In the genomic region with DNA sequence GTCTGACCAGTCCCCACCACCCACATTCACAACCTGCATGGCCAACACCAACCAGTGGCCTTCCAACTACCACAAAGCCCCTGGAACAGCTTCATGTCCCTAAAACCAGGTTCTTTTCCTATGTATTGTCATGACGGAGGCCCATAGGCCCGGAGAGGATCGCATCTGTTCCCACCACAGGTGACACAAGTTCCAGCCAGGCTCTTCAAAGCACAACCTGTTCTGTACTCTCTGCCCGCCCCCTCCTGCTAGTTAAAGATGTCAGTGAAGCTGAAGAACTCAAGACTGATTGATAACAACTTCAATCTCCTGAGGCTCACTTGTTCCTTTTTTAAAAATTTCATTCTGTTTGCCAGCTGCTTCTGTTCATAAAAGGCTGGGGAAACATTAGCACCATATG, we compare ENCODE assay signal across 20 cellular contexts.
"Had no signal": no experiment of that assay in that cellular context is flagged by ENCODE, and none has a peak within 500 bp of the region (broad histone marks: within the 10 kb centered on the region; RNA-seq: fewer than 3 reads in every experiment).

No MANE protein-coding gene starts in this region.

- H3K27me3 ChIP-seq: adrenal gland, breast epithelium, MG63, Peyer's patch had no signal

- H3K4me1 ChIP-seq: adrenal gland, breast epithelium, Peyer's patch had no signal

- H3K36me3 ChIP-seq: adrenal gland, breast epithelium, MG63, Peyer's patch had no signal

- H3K4me3 Mint-ChIP-seq: activated CD8-positive, alpha-beta T cell treated with anti-CD3 and anti-CD28 coated beads, Interleukin-2, amount 10 ng/mL, durations not matched to agents 7 days and 5 days; activated naive CD8-positive, alpha-beta T cell treated with anti-CD3 and anti-CD28 coated beads, Interleukin-2, amount 10 ng/mL, durations not matched to agents 7 days and 5 days; T-helper 1 cell treated with Interleukin-12 subunit alpha and Interleukin-12 subunit beta and Interleukin-4 antibody, amounts not matched to agents 30 μg/mL and 1 μg/mL, for 36 hours had no signal

- FAIRE-seq: colon had no signal

- H3K27me3 Mint-ChIP-seq: activated naive CD8-positive, alpha-beta T cell treated with anti-CD3 and anti-CD28 coated beads, Interleukin-2, amount 10 ng/mL, durations not matched to agents 7 days and 5 days had no signal

- H3K27ac ChIP-seq: adrenal gland, breast epithelium, KMS-11, Peyer's patch had no signal

- H3K36me3 Mint-ChIP-seq: activated naive CD8-positive, alpha-beta T cell treated with anti-CD3 and anti-CD28 coated beads, Interleukin-2, amount 10 ng/mL, durations not matched to agents 7 days and 5 days had no signal

- H3K27ac Mint-ChIP-seq: activated CD8-positive, alpha-beta T cell treated with anti-CD3 and anti-CD28 coated beads, Interleukin-2, amount 10 ng/mL, durations not matched to agents 7 days and 5 days; activated naive CD8-positive, alpha-beta T cell treated with anti-CD3 and anti-CD28 coated beads, Interleukin-2, amount 10 ng/mL, durations not matched to agents 7 days and 5 days; T-helper 1 cell treated with Interleukin-12 subunit alpha and Interleukin-12 subunit beta and Interleukin-4 antibody, amounts not matched to agents 30 μg/mL and 1 μg/mL, for 36 hours had no signal

- H3K4me3 ChIP-seq: adrenal gland, breast epithelium, MG63, Peyer's patch had no signal

- H3K9me3 ChIP-seq: MG63, Peyer's patch had no signal

- ATAC-seq: activated CD4-positive, CD25-positive, alpha-beta regulatory T cell treated with anti-CD3 and anti-CD28 coated beads, Interleukin-2, amount 50 U/mL, for 24 hours; activated CD8-positive, alpha-beta T cell treated with anti-CD3 and anti-CD28 coated beads, Interleukin-2, amount 10 ng/mL, durations not matched to agents 7 days and 5 days had no signal

- DNase-seq: activated CD4-positive, alpha-beta T cell treated with anti-CD3 and anti-CD28 coated beads for 48 hours; activated CD4-positive, alpha-beta T cell treated with anti-CD3 and anti-CD28 coated beads, Interleukin-2, amount 50 U/mL, for 4 hours; activated CD8-positive, alpha-beta memory T cell treated with anti-CD3 and anti-CD28 coated beads, Interleukin-2, amount 50 U/mL, for 48 hours; activated CD8-positive, alpha-beta T cell treated with anti-CD3 and anti-CD28 coated beads, Interleukin-2, amount 10 ng/mL, durations not matched to agents 7 days and 5 days; activated naive CD4-positive, alpha-beta T cell treated with anti-CD3 and anti-CD28 coated beads, Interleukin-2, amount 50 U/mL, for 16 hours; activated naive CD8-positive, alpha-beta T cell treated with anti-CD3 and anti-CD28 coated beads, Interleukin-2, amount 10 ng/mL, durations not matched to agents 7 days and 5 days; activated T-cell treated with anti-CD3 and anti-CD28 coated beads, Interleukin-2, amount 50 U/mL, for 1 hour; adrenal gland; central memory CD4-positive, alpha-beta T cell; MG63; MV-4-11; NCI-H1930; NCI-H446; Peyer's patch; SHP77 had no signal

- H3K4me1 Mint-ChIP-seq: activated naive CD8-positive, alpha-beta T cell treated with anti-CD3 and anti-CD28 coated beads, Interleukin-2, amount 10 ng/mL, durations not matched to agents 7 days and 5 days had no signal
